Comparison of ENCODE assay signal across 8 cellular contexts in the genomic region with DNA sequence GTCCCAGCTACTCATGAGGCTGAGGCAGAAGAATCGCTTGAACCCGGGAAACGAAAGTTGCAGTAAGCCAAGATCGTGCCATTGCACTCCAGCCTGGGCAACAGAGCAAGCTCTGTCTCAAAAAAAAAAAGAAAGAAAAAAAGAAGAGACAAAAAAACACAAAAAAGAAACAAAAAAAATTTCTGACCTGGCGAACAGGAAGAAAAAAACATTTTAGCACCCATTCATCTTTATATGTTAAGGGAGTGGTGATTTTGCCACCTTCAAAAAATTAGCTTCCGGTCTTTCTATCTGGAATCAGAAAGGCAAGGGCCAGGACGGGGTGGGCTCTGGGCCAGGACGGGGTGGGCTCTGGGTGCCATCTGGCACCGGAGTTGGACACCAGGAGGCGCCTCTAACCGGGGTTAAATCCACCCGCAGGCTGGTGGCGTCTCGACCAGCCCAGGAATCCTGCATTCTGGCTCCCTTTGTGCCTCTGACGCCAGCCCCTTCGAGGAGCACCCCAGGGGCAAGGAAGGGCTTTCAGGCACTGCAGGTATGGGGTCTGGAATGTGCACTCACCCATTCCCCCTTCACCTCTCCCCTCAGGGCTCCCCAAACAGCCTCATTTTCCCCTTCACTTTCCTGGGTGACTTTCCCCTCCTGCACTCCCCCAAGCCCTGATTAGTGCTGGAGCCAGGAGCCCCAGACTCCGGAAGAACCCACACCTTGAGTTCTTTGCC.
A peak's percentile ranks its signal among the peaks of the same experiment; 100 is the strongest.
DNase-seq lines count a peak whose midpoint lies in the region; ATAC-seq and TF ChIP-seq lines count a peak whose summit lies in the region.

No MANE protein-coding gene starts in this region.

- H3F3A ChIP-seq in MM.1S (ENCODE audit: insufficient read depth, low read length): peaks cover 6% of the 10 kb centered on the region

- H3K27me3 ChIP-seq in MM.1S (replicated peaks; ENCODE audit: insufficient read depth, low read length) (peaks cover 15% of the 10 kb centered on the region; the same call in 1 of the 2 replicates), WERI-Rb-1 (ENCODE audit: insufficient read depth, low read depth, severe bottlenecking) (no peaks in the 10 kb centered on the region), brain microvascular endothelial cell (replicated peaks) (no peaks in the 10 kb centered on the region)

- DNase-seq in DMS53 (lab: John Stamatoyannopoulos, UW) (peak; percentile 76), MM.1S (peak; percentile 59), WERI-Rb-1 (peak; percentile 81), brain microvascular endothelial cell (peak; percentile 40), islet precursor cell (peak; percentile 85)
- DNase-seq in stimulated activated CD4-positive, alpha-beta T cell treated with anti-CD3 and anti-CD28 coated beads, Interleukin-1b, Interleukin-23, amount 100 ng/mL, for 48 hours: peak; percentile 63

- peak overlapping the region; percentile 21; the same call in 1 of the 2 replicates for H3K9ac ChIP-seq in MM.1S (ENCODE audit: low read length)

- H3K9me2 ChIP-seq in MM.1S (replicated peaks; ENCODE audit: insufficient read depth, low read length): no peaks in the 10 kb centered on the region

- no peaks in the 10 kb centered on the region for H3K9me3 ChIP-seq in MM.1S (replicated peaks; ENCODE audit: insufficient read depth, low read length)
- no peaks in the 10 kb centered on the region for H3K9me3 ChIP-seq in WERI-Rb-1 (ENCODE audit: severe bottlenecking)

- H3K36me3 ChIP-seq in MM.1S (replicated peaks; ENCODE audit: insufficient read depth, low read length) (no peaks in the 10 kb centered on the region), WERI-Rb-1 (no peaks in the 10 kb centered on the region; the same call in 1 of the 2 replicates), brain microvascular endothelial cell (replicated peaks) (peaks cover 1% of the 10 kb centered on the region)

- TF ChIP-seq CTCF in MM.1S (IDR thresholded peaks at IDR 0.05; ENCODE audit: low read length) (peak; percentile 74), WERI-Rb-1 (IDR thresholded peaks at IDR 0.05; ENCODE audit: low read depth, low read length) (peak; percentile 77), brain microvascular endothelial cell (IDR thresholded peaks at IDR 0.05; ENCODE audit: low read depth, low read length, missing control alignments) (peak; percentile 83)

- peaks cover 16% of the 10 kb centered on the region; the same call in 1 of the 2 replicates for H3K4me1 ChIP-seq in MM.1S (ENCODE audit: low read length)

- peak overlapping the region; percentile 76 for H2AFZ ChIP-seq in MM.1S (ENCODE audit: low read length)

- H3K4me3 ChIP-seq in MM.1S (ENCODE audit: low read length) (peak overlapping the region; percentile 42; the same call in 1 of the 2 replicates), WERI-Rb-1 (ENCODE audit: low read depth, low read length) (no peak overlapping the region), brain microvascular endothelial cell (ENCODE audit: low read depth, low read length) (no peak overlapping the region)

- H4K20me1 ChIP-seq in MM.1S (ENCODE audit: insufficient read depth, low read length): no peaks in the 10 kb centered on the region

- ATAC-seq in HG03378 (IDR thresholded peaks at IDR 0.05; ENCODE audit: unreplicated experiment): no peak
- ATAC-seq in HG02885 (IDR thresholded peaks at IDR 0.05; ENCODE audit: poor library complexity, unreplicated experiment): no peak

- H3K79me2 ChIP-seq in MM.1S (ENCODE audit: low read length): no peaks in the 10 kb centered on the region

- in situ Hi-C loops in brain microvascular endothelial cell (cut with HindIII; ENCODE audit: low pct_ligation_motif_present, low sequenced_read_pairs): no loop called here

- H3K27ac ChIP-seq in MM.1S (ENCODE audit: low read length) (no peak overlapping the region), WERI-Rb-1 (peak overlapping the region; percentile 48; the same call in 1 of the 2 replicates), brain microvascular endothelial cell (no peak overlapping the region)

- peak overlapping the region; percentile 87 for H3K4me2 ChIP-seq in MM.1S (ENCODE audit: low read depth, low read length)
